14 cellular contexts compared by ENCODE assay signal in the genomic region with DNA sequence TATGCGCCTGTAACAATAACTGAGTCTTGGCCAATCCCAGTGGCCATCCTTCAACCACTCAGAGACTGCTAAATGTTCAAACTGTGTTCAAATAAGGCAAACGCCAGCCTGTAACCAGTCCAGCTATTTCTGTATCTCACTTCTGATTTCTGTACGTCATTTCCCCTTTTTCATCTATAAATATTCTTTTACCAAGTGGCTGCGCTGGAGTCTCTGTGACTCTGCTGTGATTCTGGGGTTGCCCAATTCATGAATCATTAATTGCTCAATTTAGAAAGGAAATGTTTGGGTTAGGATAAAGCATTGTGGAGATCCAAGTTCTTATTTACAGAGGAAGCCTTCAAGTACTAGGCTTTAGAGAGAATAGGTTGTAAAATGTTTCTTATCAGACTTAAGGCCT.
DNase-seq lines count a peak whose midpoint lies in the region; ATAC-seq and TF ChIP-seq lines count a peak whose summit lies in the region.
"Had no signal": no experiment of that assay in that cellular context is flagged by ENCODE, and none has a peak within 500 bp of the region (broad histone marks: within the 10 kb centered on the region; RNA-seq: fewer than 3 reads in every experiment).

No MANE protein-coding gene starts in this region.

- H3K4me3 ChIP-seq in A673 (ENCODE audit: low read depth, low read length, poor library complexity, severe bottlenecking) (no peak overlapping the region), prostate gland (no peak overlapping the region)

- H3K27me3 ChIP-seq in A673 (replicated peaks; ENCODE audit: insufficient read depth, low read depth, low read length, poor library complexity) (no peaks in the 10 kb centered on the region), prostate gland (replicated peaks; ENCODE audit: insufficient read depth) (no peaks in the 10 kb centered on the region)

- H3K36me3 ChIP-seq in A673 (ENCODE audit: insufficient read depth, low read length, poor library complexity, severe bottlenecking): no peaks in the 10 kb centered on the region
- H3K36me3 ChIP-seq in prostate gland: no peaks in the 10 kb centered on the region

- no TSS peak for BruUV-seq in A673 (replicated peaks; lab: Mats Ljungman, UMichigan)

- no peak overlapping the region for H3K27ac ChIP-seq in A673 (ENCODE audit: low read depth, low read length, poor library complexity, severe bottlenecking)
- H3K27ac ChIP-seq in prostate gland: no peak overlapping the region
- H3K27ac ChIP-seq: VCaP had no signal

- intact Hi-C loops in A673 (cut with micrococcal nuclease; ENCODE audit: unreplicated experiment): no loop called here
- intact Hi-C loops in activated B cell treated with CpG ODN at 0.5 μM for 24 hours (cut with micrococcal nuclease): loop anchor here (1.0 to 5.0 kb wide), 4 partner anchors 12 to 80 kb away; no protein-coding TSS in a partner anchor
- intact Hi-C loops in prostate gland (cut with DNase I): no loop called here

- no peak overlapping the region for H3K4me3 Mint-ChIP-seq in HFFc6
- peak overlapping the region; percentile 47 for H3K4me3 Mint-ChIP-seq in activated B cell treated with CpG ODN at 0.5 μM for 24 hours
- H3K4me3 Mint-ChIP-seq: endodermal cell had no signal

- H3K9me3 Mint-ChIP-seq in HFFc6 (peaks cover 40% of the 10 kb centered on the region), activated B cell treated with CpG ODN at 0.5 μM for 24 hours (peaks cover 21% of the 10 kb centered on the region)

- no peaks in the 10 kb centered on the region for H3K4me1 ChIP-seq in A673 (ENCODE audit: insufficient read depth, low read length, poor library complexity, severe bottlenecking)
- H3K4me1 ChIP-seq in prostate gland (replicated peaks): no peaks in the 10 kb centered on the region

- H3K4me1 Mint-ChIP-seq in HFFc6 (ENCODE audit: low read depth) (peaks cover 27% of the 10 kb centered on the region), activated B cell treated with CpG ODN at 0.5 μM for 24 hours (peaks cover 19% of the 10 kb centered on the region)
- H3K4me1 Mint-ChIP-seq: endodermal cell had no signal

- no peak for TF ChIP-seq POLR2A in prostate gland (IDR thresholded peaks at IDR 0.05)

- DNase-seq in A673 (ENCODE audit: low spot score) (peak; percentile 1), HFFc6 (peak; percentile 79), activated B cell treated with CpG ODN at 0.5 μM for 24 hours (no peak), iris pigment epithelial cell (ENCODE audit: low read depth) (peak; percentile 91), glomerular visceral epithelial cell (ENCODE audit: extremely low spot score) (no peak), GDM1 (lab: John Stamatoyannopoulos, UW) (no peak), HPDE6-E6E7 (ENCODE audit: extremely low spot score) (no peak), prostate gland (ENCODE audit: low spot score) (no peak)
- DNase-seq: ACHN; activated effector memory CD4-positive, alpha-beta T cell treated with Interleukin-2 at 50 U/mL for 16 hours; endodermal cell; kidney; retina had no signal

- TF ChIP-seq CTCF in A673 (conservative IDR thresholded peaks at IDR 0.05; ENCODE audit: low read depth, low read length): no peak
- no peak for TF ChIP-seq CTCF in HFFc6 (IDR thresholded peaks at IDR 0.05)
- no peak for TF ChIP-seq CTCF in activated B cell treated with CpG ODN at 0.5 μM for 24 hours (IDR thresholded peaks at IDR 0.05)
- no peak for TF ChIP-seq CTCF in prostate gland (IDR thresholded peaks at IDR 0.05)

- ATAC-seq in activated B cell treated with CpG ODN at 0.5 μM for 24 hours (ENCODE audit: low read depth): peak; percentile 93

- CTCF ChIA-PET in A673 (lab: Charles Lee): no interaction called here
- CTCF ChIA-PET in activated B cell treated with CpG ODN at 0.5 μM for 24 hours (lab: Charles Lee): no interaction called here

- POLR2A ChIA-PET in A673 (lab: Charles Lee; ENCODE audit: low non-redundant PET) (no interaction called here), activated B cell treated with CpG ODN at 0.5 μM for 24 hours (lab: Charles Lee) (interaction anchor here (0.6 kb wide), 3 partner anchors 12 to 37 kb away, joined by 3 to 6 read pairs (median 3); no protein-coding TSS in a partner anchor)

- peaks cover 25% of the 10 kb centered on the region for H3K36me3 Mint-ChIP-seq in HFFc6 (ENCODE audit: low read depth)
- no peaks in the 10 kb centered on the region for H3K36me3 Mint-ChIP-seq in activated B cell treated with CpG ODN at 0.5 μM for 24 hours (ENCODE audit: low read depth)

- H3K27me3 Mint-ChIP-seq in HFFc6 (ENCODE audit: insufficient read depth) (peaks cover 3% of the 10 kb centered on the region; the same call in 1 of the 2 replicates), activated B cell treated with CpG ODN at 0.5 μM for 24 hours (no peaks in the 10 kb centered on the region)

- 54% methylated on average over 4 of the region's 4 CpGs for WGBS in prostate gland

- H3K27ac Mint-ChIP-seq in HFFc6: peak overlapping the region; percentile 83
- peak overlapping the region; percentile 86 for H3K27ac Mint-ChIP-seq in activated B cell treated with CpG ODN at 0.5 μM for 24 hours
- H3K27ac Mint-ChIP-seq: endodermal cell had no signal

- H3K9me3 ChIP-seq in A673 (ENCODE audit: low read depth, low read length, poor library complexity, severe bottlenecking): peaks cover 24% of the 10 kb centered on the region
- no peaks in the 10 kb centered on the region for H3K9me3 ChIP-seq in prostate gland

Comparison
In these comparisons a context has a peak if more than half of its experiments do, and no peak if none do; other contexts are left out.
1. DNase-seq: peak in A673 (single experiment), HFFc6 (single experiment) and iris pigment epithelial cell (single experiment); none in activated B cell treated with CpG ODN at 0.5 μM for 24 hours (single experiment), glomerular visceral epithelial cell (single experiment), GDM1 (single experiment), HPDE6-E6E7 (single experiment) and prostate gland (single experiment).